12 cellular contexts compared by ENCODE assay signal in genomic region chr5:168683247-168683926, GRCh38.
A peak's percentile ranks its signal among the peaks of the same experiment; 100 is the strongest.
DNase-seq lines count a peak whose midpoint lies in the region; ATAC-seq lines count a peak whose summit lies in the region.
"Had no signal": no experiment of that assay in that cellular context is flagged by ENCODE, and none has a peak within 500 bp of the region (broad histone marks: within the 10 kb centered on the region; RNA-seq: fewer than 3 reads in every experiment).

No MANE protein-coding gene starts in this region.

- no peaks in the 10 kb centered on the region for H3K9me3 Mint-ChIP-seq in activated naive CD4-positive, alpha-beta T cell treated with anti-CD3 and anti-CD28 coated beads, Interleukin-2, amount 50 U/mL, for 72 hours

- peak; percentile 32 to 44 for DNase-seq in activated CD4-positive, alpha-beta T cell treated with anti-CD3 and anti-CD28 coated beads for 4 hours
- peak; percentile 36 to 59 for DNase-seq in activated naive CD4-positive, alpha-beta T cell treated with anti-CD3 and anti-CD28 coated beads, Interleukin-2, amount 50 U/mL, for 72 hours (ENCODE audit: low spot score in 2 of 2)
- DNase-seq in stimulated activated CD4-positive, alpha-beta T cell treated with anti-CD3 and anti-CD28 coated beads, Interleukin-2, amount 100 ng/mL, for 24 hours, result peak; percentile 24 to 53
- no peak for DNase-seq in C1 segment of cervical spinal cord (lab: John Stamatoyannopoulos, UW)
- no peak for DNase-seq in kidney tubule cell (ENCODE audit: low spot score)
- no peak for DNase-seq in NCI-H2171 (lab: John Stamatoyannopoulos, UW)
- no peak for DNase-seq in NCI-H1092 (lab: John Stamatoyannopoulos, UW)
- DNase-seq: COR-L47, kidney glomerular epithelial cell, NCI-H187 treated with DMSO at 0.1 percent for 48 hours had no signal

- peak overlapping the region; percentile 81 to 90 for H3K27ac Mint-ChIP-seq in activated naive CD4-positive, alpha-beta T cell treated with anti-CD3 and anti-CD28 coated beads, Interleukin-2, amount 50 U/mL, for 72 hours

- peak; percentile 52 for ATAC-seq in GM19351 (IDR thresholded peaks at IDR 0.05; ENCODE audit: unreplicated experiment)
- ATAC-seq in activated naive CD4-positive, alpha-beta T cell treated with anti-CD3 and anti-CD28 coated beads, Interleukin-2, amount 50 U/mL, for 72 hours, result peak; percentile 78 to 84
- ATAC-seq: Panc1 had no signal

- no peaks in the 10 kb centered on the region for H3K36me3 Mint-ChIP-seq in activated naive CD4-positive, alpha-beta T cell treated with anti-CD3 and anti-CD28 coated beads, Interleukin-2, amount 50 U/mL, for 72 hours

Comparison
In these comparisons a context has a peak if more than half of its experiments do, and no peak if none do; other contexts are left out.
1. DNase-seq: peak in activated CD4-positive, alpha-beta T cell treated with anti-CD3 and anti-CD28 coated beads for 4 hours (2 of 2), activated naive CD4-positive, alpha-beta T cell treated with anti-CD3 and anti-CD28 coated beads, Interleukin-2, amount 50 U/mL, for 72 hours (2 of 2) and stimulated activated CD4-positive, alpha-beta T cell treated with anti-CD3 and anti-CD28 coated beads, Interleukin-2, amount 100 ng/mL, for 24 hours (2 of 2); none in C1 segment of cervical spinal cord (0 of 14), kidney tubule cell (single experiment), NCI-H2171 (single experiment) and NCI-H1092 (single experiment).